Comparison of ENCODE assay signal across 8 cellular contexts in genomic region chr1:43991200-43991475, GRCh38. TPM values are rescaled to one million over a fixed set of nuclear protein-coding genes. Genes with fewer than 3 reads are reported as not detected.
A peak's percentile ranks its signal among the peaks of the same experiment; 100 is the strongest.
DNase-seq lines count a peak whose midpoint lies in the region; ATAC-seq and TF ChIP-seq lines count a peak whose summit lies in the region.

No MANE protein-coding gene starts in this region.

- H3K36me3 ChIP-seq in SJSA1: peaks cover 5% of the 10 kb centered on the region; the same call in 1 of the 2 replicates
- peaks cover 0 to 1% (median under 1%) of the 10 kb centered on the region in 4 donors for H3K36me3 ChIP-seq in sigmoid colon

- TF ChIP-seq POLR2A in GM19099 (IDR thresholded peaks at IDR 0.05; ENCODE audit: extremely low read depth, insufficient read length, low read depth): peak; percentile 22
- no peak for TF ChIP-seq POLR2A in sigmoid colon (IDR thresholded peaks at IDR 0.05)

- peaks cover 8% of the 10 kb centered on the region for H3K4me1 ChIP-seq in SJSA1 (replicated peaks)
- peaks cover 0 to 18% (median 14%) of the 10 kb centered on the region in 4 donors for H3K4me1 ChIP-seq in sigmoid colon

- TF ChIP-seq CTCF in fibroblast of the aortic adventitia (IDR thresholded peaks at IDR 0.05; ENCODE audit: insufficient read depth, low read length) (no peak), sigmoid colon (IDR thresholded peaks at IDR 0.05) (no peak)

- H3K27me3 ChIP-seq in SJSA1 (replicated peaks) (no peaks in the 10 kb centered on the region), sigmoid colon (no peaks in the 10 kb centered on the region)

- TF ChIP-seq EP300 in sigmoid colon (IDR thresholded peaks at IDR 0.05): no peak

- no peak for ATAC-seq in GM18873 (IDR thresholded peaks at IDR 0.05; ENCODE audit: low FRiP score, unreplicated experiment)

- H3K27ac ChIP-seq in SJSA1 (peak overlapping the region; percentile 34), sigmoid colon (peak overlapping the region; percentile 68 to 84 (median 79))

- H3K9me3 ChIP-seq in SJSA1 (replicated peaks): no peaks in the 10 kb centered on the region
- H3K9me3 ChIP-seq in sigmoid colon: no peaks in the 10 kb centered on the region

- peak overlapping the region; percentile 47 for H3K4me3 ChIP-seq in SJSA1
- peak overlapping the region; percentile 75 for H3K4me3 ChIP-seq in fibroblast of the aortic adventitia (ENCODE audit: low read depth, low read length)
- H3K4me3 ChIP-seq in sigmoid colon: peak overlapping the region; percentile 47 to 77 (median 56)

- intact Hi-C loops in sigmoid colon (cut with DNase I) (loop anchor here (5.0 to 10.0 kb wide), 2 partner anchors 44 to 224 kb away; partner anchors contain the start of genes DMAP1 and IPO13), posterior cingulate gyrus (cut with DNase I) (no loop called here)

- WGBS in sigmoid colon, 2 donors: 0 to 1% methylated on average over 10 of the region's 10 CpGs

- DNase-seq in SJSA1 (ENCODE audit: low read depth in 1 of 2, low spot score in 2 of 2): no peak
- no peak for DNase-seq in fibroblast of the aortic adventitia (ENCODE audit: low read depth)
- no peak for DNase-seq in sigmoid colon
- DNase-seq in stimulated activated naive CD4-positive, alpha-beta T cell treated with Interleukin-2 at 50 U/mL for 16 hours (lab: John Stamatoyannopoulos, UW): no peak
- DNase-seq in inferior parietal cortex (ENCODE audit: extremely low spot score): no peak
- no peak for DNase-seq in posterior cingulate gyrus

RNA-seq across cellular contexts. Expression of gene CCDC24, which starts 0.3 kb away (rescaled TPM):
- total RNA-seq in SJSA1 (2014; rRNA removed; shearing (Covaris generic)): 1.7 and 4.1 TPM in 2 replicates
- 2.6 TPM in 2 replicates for total RNA-seq in fibroblast of the aortic adventitia (ENCODE audit: low replicate concordance)
- 1 to 10 TPM; 2.7 to 6.6 (median 3.9) TPM for total RNA-seq in sigmoid colon
- polyA plus RNA-seq in sigmoid colon: 10 to 100 TPM; 16.7 to 19.2 (median 19.2) TPM

RNA-seq across cellular contexts. Expression of gene B4GALT2, which starts 12.1 kb away (rescaled TPM):
- 70.2 and 81.8 TPM in 2 replicates for total RNA-seq in SJSA1 (2014; rRNA removed; shearing (Covaris generic))
- 19.7 and 99.1 TPM in 2 replicates for total RNA-seq in fibroblast of the aortic adventitia (ENCODE audit: low replicate concordance)
- total RNA-seq in sigmoid colon: 10 to 100 TPM; 30.1 to 55.9 (median 51.1) TPM
- 10 to 100 TPM; 14.8 to 32.0 (median 26.4) TPM for polyA plus RNA-seq in sigmoid colon

RNA-seq across cellular contexts. Expression of gene ATP6V0B, which starts 16.4 kb away (rescaled TPM):
- 154 and 235 TPM in 2 replicates for total RNA-seq in SJSA1 (2014; rRNA removed; shearing (Covaris generic))
- total RNA-seq in fibroblast of the aortic adventitia (ENCODE audit: low replicate concordance) (47.3 and 53.1 TPM in 2 replicates), sigmoid colon (100 to 1,000 TPM in 3 of 4 donors, 10 to 100 TPM in 1; 67.9 to 152 (median 128) TPM)
- polyA plus RNA-seq in sigmoid colon: 100 to 1,000 TPM; 108 to 286 (median 129) TPM

RNA-seq across cellular contexts. Expression of gene DPH2, which starts 21.3 kb away (rescaled TPM):
- total RNA-seq in SJSA1 (2014; rRNA removed; shearing (Covaris generic)): 20.3 and 50.3 TPM in 2 replicates
- total RNA-seq in fibroblast of the aortic adventitia (ENCODE audit: low replicate concordance) (15.1 and 15.6 TPM in 2 replicates), sigmoid colon (10 to 100 TPM; 10.7 to 37.2 (median 12.8) TPM)
- polyA plus RNA-seq in sigmoid colon: 10 to 100 TPM; 10.8 to 31.3 (median 11.3) TPM

RNA-seq across cellular contexts. Expression of gene SLC6A9, which starts 40.1 kb away (rescaled TPM):
- total RNA-seq in SJSA1 (2014; rRNA removed; shearing (Covaris generic)): 0.66 and 1.4 TPM in 2 replicates
- total RNA-seq in fibroblast of the aortic adventitia (ENCODE audit: low replicate concordance) (6.8 and 25.9 TPM in 2 replicates), sigmoid colon (10 to 100 TPM in 2 of 4 donors, 1 to 10 TPM in 2; 5.4 to 16.6 (median 9.3) TPM)
- 10 to 100 TPM in 1 of 3 donors, 1 to 10 TPM in 2; 2.4 to 24.5 (median 4.4) TPM for polyA plus RNA-seq in sigmoid colon
